Comparison of ENCODE assay signal across 1 cellular context in the genomic region with DNA sequence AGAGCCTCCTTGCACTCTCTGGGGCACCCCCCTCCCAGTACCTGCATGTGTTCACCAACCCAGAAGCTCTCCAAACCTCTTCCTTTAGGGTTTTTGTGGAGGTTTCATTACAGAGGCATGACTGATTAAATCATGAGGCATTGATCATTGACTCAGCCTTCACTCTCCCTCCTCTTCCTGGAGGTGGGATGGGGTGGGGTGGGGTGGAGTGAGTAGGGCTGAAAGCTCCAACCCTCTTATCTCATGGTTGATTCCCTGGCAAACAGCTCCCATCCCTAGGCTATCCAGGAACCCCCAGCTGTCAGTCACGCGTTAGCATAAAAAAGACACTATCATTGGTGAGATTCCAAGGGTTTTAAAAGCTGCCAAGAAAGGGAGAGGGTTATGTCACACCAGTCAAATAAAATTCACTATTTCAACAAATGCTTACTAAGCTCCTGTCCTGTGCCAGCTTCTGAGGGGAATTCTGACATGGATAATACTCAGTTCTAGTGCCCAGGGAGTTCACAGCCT.
TF ChIP-seq lines count a peak whose summit lies in the region.

No MANE protein-coding gene starts in this region.

TF ChIP-seq in IMR-90, 13 proteins besides CTCF, POLR2A, EP300 and RAD21 (continued from another document):
- no peak for TF ChIP-seq NFE2L2 (IDR thresholded peaks at IDR 0.05; ENCODE audit: low read depth, low read length)
- TF ChIP-seq CHD1 (IDR thresholded peaks at IDR 0.05; ENCODE audit: low read depth, low read length): no peak
